In the genomic region with DNA sequence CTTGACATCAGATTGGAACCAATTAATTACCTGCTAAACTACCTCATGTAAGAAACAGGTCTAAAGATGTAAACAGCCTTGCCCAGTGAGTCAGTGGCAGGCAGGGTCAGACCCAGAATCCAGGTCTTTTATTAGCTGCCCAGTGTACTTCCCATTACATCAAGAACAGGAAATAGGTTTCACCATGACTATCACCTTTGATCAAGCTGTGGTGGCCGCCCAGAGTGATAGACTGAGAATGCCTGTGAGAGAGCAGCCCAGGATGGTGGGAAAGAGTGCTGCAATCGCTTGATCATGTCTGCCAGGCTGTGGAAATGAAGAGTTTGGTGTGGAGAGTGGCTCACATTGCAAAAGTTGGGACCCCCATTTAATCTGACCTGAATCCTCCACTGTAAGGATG, we compare ENCODE assay signal across 1 cellular context.
TF ChIP-seq lines count a peak whose summit lies in the region.

No MANE protein-coding gene starts in this region.

TF ChIP-seq in K562, 482 proteins besides CTCF, POLR2A, EP300 and RAD21 (continued from another document):
- TF ChIP-seq, protein P1, sequence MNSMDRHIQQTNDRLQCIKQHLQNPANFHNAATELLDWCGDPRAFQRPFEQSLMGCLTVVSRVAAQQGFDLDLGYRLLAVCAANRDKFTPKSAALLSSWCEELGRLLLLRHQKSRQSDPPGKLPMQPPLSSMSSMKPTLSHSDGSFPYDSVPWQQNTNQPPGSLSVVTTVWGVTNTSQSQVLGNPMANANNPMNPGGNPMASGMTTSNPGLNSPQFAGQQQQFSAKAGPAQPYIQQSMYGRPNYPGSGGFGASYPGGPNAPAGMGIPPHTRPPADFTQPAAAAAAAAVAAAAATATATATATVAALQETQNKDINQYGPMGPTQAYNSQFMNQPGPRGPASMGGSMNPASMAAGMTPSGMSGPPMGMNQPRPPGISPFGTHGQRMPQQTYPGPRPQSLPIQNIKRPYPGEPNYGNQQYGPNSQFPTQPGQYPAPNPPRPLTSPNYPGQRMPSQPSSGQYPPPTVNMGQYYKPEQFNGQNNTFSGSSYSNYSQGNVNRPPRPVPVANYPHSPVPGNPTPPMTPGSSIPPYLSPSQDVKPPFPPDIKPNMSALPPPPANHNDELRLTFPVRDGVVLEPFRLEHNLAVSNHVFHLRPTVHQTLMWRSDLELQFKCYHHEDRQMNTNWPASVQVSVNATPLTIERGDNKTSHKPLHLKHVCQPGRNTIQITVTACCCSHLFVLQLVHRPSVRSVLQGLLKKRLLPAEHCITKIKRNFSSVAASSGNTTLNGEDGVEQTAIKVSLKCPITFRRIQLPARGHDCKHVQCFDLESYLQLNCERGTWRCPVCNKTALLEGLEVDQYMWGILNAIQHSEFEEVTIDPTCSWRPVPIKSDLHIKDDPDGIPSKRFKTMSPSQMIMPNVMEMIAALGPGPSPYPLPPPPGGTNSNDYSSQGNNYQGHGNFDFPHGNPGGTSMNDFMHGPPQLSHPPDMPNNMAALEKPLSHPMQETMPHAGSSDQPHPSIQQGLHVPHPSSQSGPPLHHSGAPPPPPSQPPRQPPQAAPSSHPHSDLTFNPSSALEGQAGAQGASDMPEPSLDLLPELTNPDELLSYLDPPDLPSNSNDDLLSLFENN (IDR thresholded peaks at IDR 0.05; ENCODE audit: low read depth in 2 of 2, low read length in 2 of 2): peak in 1 of 2 experiments; percentile 77; a peak in 2 of 4 replicates
- no peak for TF ChIP-seq NR3C1 (CRISPR knock-in tag; IDR thresholded peaks at IDR 0.05)
- no peak for TF ChIP-seq MED1 (CRISPR knock-in tag; IDR thresholded peaks at IDR 0.05; ENCODE audit: borderline replicate concordance)
- no peak for TF ChIP-seq SRSF7 (optimal IDR thresholded peaks at IDR 0.05; ENCODE audit: low read depth, low read length)
- TF ChIP-seq CEBPB (tag; IDR thresholded peaks at IDR 0.05): no peak
- TF ChIP-seq MEF2A (IDR thresholded peaks at IDR 0.05; ENCODE audit: control insufficient read depth, low read depth, low read length): no peak
- TF ChIP-seq, protein P2, sequence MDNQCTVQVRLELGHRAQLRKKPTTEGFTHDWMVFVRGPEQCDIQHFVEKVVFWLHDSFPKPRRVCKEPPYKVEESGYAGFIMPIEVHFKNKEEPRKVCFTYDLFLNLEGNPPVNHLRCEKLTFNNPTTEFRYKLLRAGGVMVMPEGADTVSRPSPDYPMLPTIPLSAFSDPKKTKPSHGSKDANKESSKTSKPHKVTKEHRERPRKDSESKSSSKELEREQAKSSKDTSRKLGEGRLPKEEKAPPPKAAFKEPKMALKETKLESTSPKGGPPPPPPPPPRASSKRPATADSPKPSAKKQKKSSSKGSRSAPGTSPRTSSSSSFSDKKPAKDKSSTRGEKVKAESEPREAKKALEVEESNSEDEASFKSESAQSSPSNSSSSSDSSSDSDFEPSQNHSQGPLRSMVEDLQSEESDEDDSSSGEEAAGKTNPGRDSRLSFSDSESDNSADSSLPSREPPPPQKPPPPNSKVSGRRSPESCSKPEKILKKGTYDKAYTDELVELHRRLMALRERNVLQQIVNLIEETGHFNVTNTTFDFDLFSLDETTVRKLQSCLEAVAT (IDR thresholded peaks at IDR 0.05): peak in 1 of 2 experiments; percentile 96; a peak in 2 of 4 replicates
- TF ChIP-seq ZNF274 (IDR thresholded peaks at IDR 0.05; ENCODE audit: borderline replicate concordance, low read depth, low read length): no peak
- TF ChIP-seq ZBTB17 (CRISPR knock-in tag; IDR thresholded peaks at IDR 0.05): peak; percentile 88
- no peak for TF ChIP-seq RFX1 (IDR thresholded peaks at IDR 0.05)
- TF ChIP-seq BDP1 (IDR thresholded peaks at IDR 0.05; ENCODE audit: insufficient read depth, insufficient read length): no peak
- TF ChIP-seq, protein P3, sequence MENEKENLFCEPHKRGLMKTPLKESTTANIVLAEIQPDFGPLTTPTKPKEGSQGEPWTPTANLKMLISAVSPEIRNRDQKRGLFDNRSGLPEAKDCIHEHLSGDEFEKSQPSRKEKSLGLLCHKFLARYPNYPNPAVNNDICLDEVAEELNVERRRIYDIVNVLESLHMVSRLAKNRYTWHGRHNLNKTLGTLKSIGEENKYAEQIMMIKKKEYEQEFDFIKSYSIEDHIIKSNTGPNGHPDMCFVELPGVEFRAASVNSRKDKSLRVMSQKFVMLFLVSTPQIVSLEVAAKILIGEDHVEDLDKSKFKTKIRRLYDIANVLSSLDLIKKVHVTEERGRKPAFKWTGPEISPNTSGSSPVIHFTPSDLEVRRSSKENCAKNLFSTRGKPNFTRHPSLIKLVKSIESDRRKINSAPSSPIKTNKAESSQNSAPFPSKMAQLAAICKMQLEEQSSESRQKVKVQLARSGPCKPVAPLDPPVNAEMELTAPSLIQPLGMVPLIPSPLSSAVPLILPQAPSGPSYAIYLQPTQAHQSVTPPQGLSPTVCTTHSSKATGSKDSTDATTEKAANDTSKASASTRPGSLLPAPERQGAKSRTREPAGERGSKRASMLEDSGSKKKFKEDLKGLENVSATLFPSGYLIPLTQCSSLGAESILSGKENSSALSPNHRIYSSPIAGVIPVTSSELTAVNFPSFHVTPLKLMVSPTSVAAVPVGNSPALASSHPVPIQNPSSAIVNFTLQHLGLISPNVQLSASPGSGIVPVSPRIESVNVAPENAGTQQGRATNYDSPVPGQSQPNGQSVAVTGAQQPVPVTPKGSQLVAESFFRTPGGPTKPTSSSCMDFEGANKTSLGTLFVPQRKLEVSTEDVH (IDR thresholded peaks at IDR 0.05; ENCODE audit: low read depth, partially characterized antibody): no peak
- TF ChIP-seq ZBTB9 (CRISPR knock-in tag; IDR thresholded peaks at IDR 0.05): no peak
